8 cellular contexts compared by ENCODE assay signal in genomic region chr16:87767456-87767855, GRCh38. TPM values are rescaled to one million over a fixed set of nuclear protein-coding genes. Genes with fewer than 3 reads are reported as not detected.
A peak's percentile ranks its signal among the peaks of the same experiment; 100 is the strongest.
DNase-seq lines count a peak whose midpoint lies in the region; ATAC-seq and TF ChIP-seq lines count a peak whose summit lies in the region.
"Not testable (repeated sequence)": the region's sequence is repeated elsewhere in the genome, so short reads cannot be mapped to it uniquely, and the experiment has no call there.

No MANE protein-coding gene starts in this region.

- peaks cover 0 to 28% (median under 1%) of the 10 kb centered on the region in 3 donors for H3K36me3 Mint-ChIP-seq in CD8-positive, alpha-beta memory T cell
- H3K36me3 Mint-ChIP-seq in IgD-negative memory B cell; activated T-cell treated with anti-CD3 and anti-CD28 coated beads, Interleukin-2, amount 50 U/mL, for 4 hours (ENCODE audit: insufficient read depth); activated naive CD8-positive, alpha-beta T cell; endothelial cell (ENCODE audit: low read depth, unreplicated experiment); natural killer cell; type B pancreatic cell: not testable (repeated sequence)
- peaks cover 23% of the 10 kb centered on the region for H3K36me3 Mint-ChIP-seq in activated CD4-positive, alpha-beta T cell treated with anti-CD3 and anti-CD28 coated beads for 36 hours (ENCODE audit: low read depth)

- CTCF ChIA-PET in CD8-positive, alpha-beta memory T cell (lab: Charles Lee): interaction anchor here (0.7 to 7.6 kb wide), 5 partner anchors 13 to 131 kb away, joined by 3 to 77 read pairs (median 4); no protein-coding TSS in a partner anchor
- CTCF ChIA-PET in activated CD4-positive, alpha-beta T cell treated with anti-CD3 and anti-CD28 coated beads for 36 hours (lab: Charles Lee): not testable (repeated sequence)

- peak overlapping the region; percentile 54 to 99 (median 95) for H3K4me3 Mint-ChIP-seq in CD8-positive, alpha-beta memory T cell
- H3K4me3 Mint-ChIP-seq in IgD-negative memory B cell (peak overlapping the region in 3 of 4 donors; percentile 65 to 100 (median 99)), endothelial cell (ENCODE audit: unreplicated experiment) (peak overlapping the region; percentile 26), natural killer cell (peak overlapping the region; percentile 100), type B pancreatic cell (peak overlapping the region; percentile 82)
- peak overlapping the region; percentile 100 for H3K4me3 Mint-ChIP-seq in activated CD4-positive, alpha-beta T cell treated with anti-CD3 and anti-CD28 coated beads for 36 hours
- H3K4me3 Mint-ChIP-seq in activated T-cell treated with anti-CD3 and anti-CD28 coated beads, Interleukin-2, amount 50 U/mL, for 4 hours: peak overlapping the region; percentile 100
- peak overlapping the region; percentile 99 for H3K4me3 Mint-ChIP-seq in activated naive CD8-positive, alpha-beta T cell

- not testable (repeated sequence) for H3K9me3 Mint-ChIP-seq in CD8-positive, alpha-beta memory T cell; IgD-negative memory B cell; activated CD4-positive, alpha-beta T cell treated with anti-CD3 and anti-CD28 coated beads for 36 hours (ENCODE audit: low read depth); activated T-cell treated with anti-CD3 and anti-CD28 coated beads, Interleukin-2, amount 50 U/mL, for 4 hours; activated naive CD8-positive, alpha-beta T cell (ENCODE audit: low read depth); endothelial cell (ENCODE audit: unreplicated experiment); natural killer cell; type B pancreatic cell

- not testable (repeated sequence) for H3K9me3 ChIP-seq in CD8-positive, alpha-beta memory T cell (ENCODE audit: low read length)

- not testable (repeated sequence) for DNase-seq in CD8-positive, alpha-beta memory T cell; activated CD4-positive, alpha-beta T cell treated with anti-CD3 and anti-CD28 coated beads for 36 hours; activated T-cell treated with anti-CD3 and anti-CD28 coated beads, Interleukin-2, amount 50 U/mL, for 4 hours; endothelial cell (ENCODE audit: low spot score); natural killer cell; type B pancreatic cell (ENCODE audit: extremely low spot score, unreplicated experiment)

- H3K4me1 Mint-ChIP-seq in CD8-positive, alpha-beta memory T cell: peaks cover 34 to 38% (median 36%) of the 10 kb centered on the region in 3 donors
- H3K4me1 Mint-ChIP-seq in IgD-negative memory B cell (peaks cover 14 to 16% (median 16%) of the 10 kb centered on the region in 3 donors), natural killer cell (peaks cover 39 to 43% of the 10 kb centered on the region in 2 donors)
- peaks cover 27% of the 10 kb centered on the region for H3K4me1 Mint-ChIP-seq in activated CD4-positive, alpha-beta T cell treated with anti-CD3 and anti-CD28 coated beads for 36 hours
- H3K4me1 Mint-ChIP-seq in activated T-cell treated with anti-CD3 and anti-CD28 coated beads, Interleukin-2, amount 50 U/mL, for 4 hours (ENCODE audit: low read depth): peaks cover 26% of the 10 kb centered on the region
- H3K4me1 Mint-ChIP-seq in activated naive CD8-positive, alpha-beta T cell (ENCODE audit: low read depth): peaks cover 25% of the 10 kb centered on the region
- H3K4me1 Mint-ChIP-seq in endothelial cell (ENCODE audit: unreplicated experiment); type B pancreatic cell (ENCODE audit: unreplicated experiment): not testable (repeated sequence)

- not testable (repeated sequence) for ATAC-seq in activated CD4-positive, alpha-beta T cell treated with anti-CD3 and anti-CD28 coated beads for 36 hours; activated T-cell treated with anti-CD3 and anti-CD28 coated beads, Interleukin-2, amount 50 U/mL, for 4 hours; natural killer cell

- H3K4me1 ChIP-seq in CD8-positive, alpha-beta memory T cell (ENCODE audit: insufficient read depth, low read length): peaks cover 29% of the 10 kb centered on the region

- H3K27me3 Mint-ChIP-seq in CD8-positive, alpha-beta memory T cell; IgD-negative memory B cell; activated CD4-positive, alpha-beta T cell treated with anti-CD3 and anti-CD28 coated beads for 36 hours; activated T-cell treated with anti-CD3 and anti-CD28 coated beads, Interleukin-2, amount 50 U/mL, for 4 hours (ENCODE audit: low read depth); activated naive CD8-positive, alpha-beta T cell; endothelial cell (ENCODE audit: unreplicated experiment); natural killer cell (ENCODE audit: low read depth in 2 of 2); type B pancreatic cell: not testable (repeated sequence)

- POLR2A ChIA-PET in CD8-positive, alpha-beta memory T cell (lab: Charles Lee): not testable (repeated sequence)
- POLR2A ChIA-PET in activated CD4-positive, alpha-beta T cell treated with anti-CD3 and anti-CD28 coated beads for 36 hours (lab: Charles Lee): interaction anchor here (3.0 kb wide), 1 partner anchor 12 kb away, joined by 13 read pairs; no protein-coding TSS in a partner anchor

- peak overlapping the region in 5 of 8 donors; percentile 33 to 95 (median 66) for H3K27ac Mint-ChIP-seq in CD8-positive, alpha-beta memory T cell
- H3K27ac Mint-ChIP-seq in IgD-negative memory B cell (peak overlapping the region in 2 of 3 donors; percentile 39 to 99), natural killer cell (peak overlapping the region in 1 of 2 donors; percentile 100), type B pancreatic cell (peak overlapping the region; percentile 70)
- peak overlapping the region; percentile 33 for H3K27ac Mint-ChIP-seq in activated CD4-positive, alpha-beta T cell treated with anti-CD3 and anti-CD28 coated beads for 36 hours
- not testable (repeated sequence) for H3K27ac Mint-ChIP-seq in activated naive CD8-positive, alpha-beta T cell; endothelial cell (ENCODE audit: unreplicated experiment)

- not testable (repeated sequence) for H3K4me3 ChIP-seq in CD8-positive, alpha-beta memory T cell (ENCODE audit: low read length)

- not testable (repeated sequence) for H3K27me3 ChIP-seq in CD8-positive, alpha-beta memory T cell (ENCODE audit: insufficient read depth, low read length, poor library complexity, severe bottlenecking)

- intact Hi-C loops in activated CD4-positive, alpha-beta T cell treated with anti-CD3 and anti-CD28 coated beads for 36 hours (cut with DNase I, micrococcal nuclease): loop anchor here in 1 of 2 experiments (2.0 to 5.0 kb wide), 5 partner anchors 180 to 1213 kb away; partner anchors contain the start of genes MAP1LC3B, MTHFSD, ZCCHC14 and ZFPM1
- intact Hi-C loops in natural killer cell (cut with micrococcal nuclease): loop anchor here (5.0 to 10.0 kb wide), 2 partner anchors 185 to 273 kb away; partner anchors contain the start of genes BANP and ZCCHC14

- H3K36me3 ChIP-seq in CD8-positive, alpha-beta memory T cell (ENCODE audit: insufficient read depth, low read length): not testable (repeated sequence)

- not testable (repeated sequence) for H3K27ac ChIP-seq in CD8-positive, alpha-beta memory T cell (ENCODE audit: low read depth, low read length)

- TF ChIP-seq CTCF in endothelial cell (IDR thresholded peaks at IDR 0.05; ENCODE audit: unreplicated experiment); natural killer cell (IDR thresholded peaks at IDR 0.05); type B pancreatic cell (conservative IDR thresholded peaks at IDR 0.05): not testable (repeated sequence)

RNA-seq across cellular contexts. Expression of gene KLHDC4, which starts 1.7 kb away (rescaled TPM):
- 10 to 100 TPM; 71.5 to 77.3 TPM for total RNA-seq in CD8-positive, alpha-beta memory T cell
- polyA plus RNA-seq in CD8-positive, alpha-beta memory T cell: 35.5 TPM
- polyA plus RNA-seq in IgD-negative memory B cell: 18.7 TPM
- total RNA-seq in activated CD4-positive, alpha-beta T cell treated with anti-CD3 and anti-CD28 coated beads for 36 hours: 10 to 100 TPM; 67.0 to 77.3 TPM
- 10 to 100 TPM; 71.6 to 78.1 (median 76.0) TPM for total RNA-seq in activated T-cell treated with anti-CD3 and anti-CD28 coated beads, Interleukin-2, amount 50 U/mL, for 4 hours
- total RNA-seq in endothelial cell (ENCODE audit: unreplicated experiment) (43.4 TPM), natural killer cell (100 to 1,000 TPM; 210 to 311 (median 210) TPM), type B pancreatic cell (ENCODE audit: low replicate concordance) (34.4 and 43.4 TPM in 2 replicates)

Comparison
In these comparisons a context has a peak if more than half of its experiments do, and no peak if none do; other contexts are left out.
1. H3K4me3 Mint-ChIP-seq: peak in every context shown above with its lines; median percentile 100 in activated CD4-positive, alpha-beta T cell treated with anti-CD3 and anti-CD28 coated beads for 36 hours; 100 in activated T-cell treated with anti-CD3 and anti-CD28 coated beads, Interleukin-2, amount 50 U/mL, for 4 hours; 100 in natural killer cell; 99 in IgD-negative memory B cell; 99 in activated naive CD8-positive, alpha-beta T cell; 95 in CD8-positive, alpha-beta memory T cell; 82 in type B pancreatic cell; 26 in endothelial cell.